Comparison of ENCODE assay signal across 30 cellular contexts in genomic region chr6:170542031-170542719, GRCh38. TPM values are rescaled to one million over a fixed set of nuclear protein-coding genes. Genes with fewer than 3 reads are reported as not detected.
DNase-seq lines count a peak whose midpoint lies in the region; ATAC-seq and TF ChIP-seq lines count a peak whose summit lies in the region.
"Had no signal": no experiment of that assay in that cellular context is flagged by ENCODE, and none has a peak within 500 bp of the region (broad histone marks: within the 10 kb centered on the region; RNA-seq: fewer than 3 reads in every experiment).

No MANE protein-coding gene starts in this region.

- no peak for TF ChIP-seq CTCF in fibroblast of mammary gland (conservative IDR thresholded peaks at IDR 0.05; ENCODE audit: control insufficient read depth, insufficient read depth, low read depth, low read length)

- no peak overlapping the region for H3K4me3 Mint-ChIP-seq in activated naive CD8-positive, alpha-beta T cell
- no peak overlapping the region for H3K4me3 Mint-ChIP-seq in activated naive CD8-positive, alpha-beta T cell treated with anti-CD3 and anti-CD28 coated beads, Interleukin-2, amount 50 U/mL, for 24 hours
- no peak overlapping the region for H3K4me3 Mint-ChIP-seq in stimulated activated naive B cell treated with anti-CD40 and anti-IgM and Interleukin-4, amounts not matched to agents 10 μg/mL and 1 μg/mL and 100 μg/mL, for 72 hours
- H3K4me3 Mint-ChIP-seq in activated T-helper 1 cell treated with anti-CD3 and anti-CD28 coated beads, Interleukin-12 subunit alpha, Interleukin-12 subunit beta, Interleukin-2, Interleukin-4 antibody, amounts not matched to agents 30 ng/mL and 10 ng/mL and 1 ng/mL, durations not matched to agents 14 hours and 24 hours and 36 hours, result no peak overlapping the region
- no peak overlapping the region for H3K4me3 Mint-ChIP-seq in CD4-positive, alpha-beta memory T cell
- H3K4me3 Mint-ChIP-seq: natural killer cell treated with Interleukin-12 subunit alpha and Interleukin-12 subunit beta and Interleukin-15 and Interleukin-18, amount 100 ng/mL, for 72 hours; T-helper 1 cell treated with Interleukin-12 subunit alpha and Interleukin-12 subunit beta and Interleukin-4 antibody, amounts not matched to agents 30 μg/mL and 1 μg/mL, for 36 hours had no signal

- H3K4me1 Mint-ChIP-seq in activated naive CD8-positive, alpha-beta T cell (ENCODE audit: low read depth), result peaks cover 29% of the 10 kb centered on the region
- peaks cover 15% of the 10 kb centered on the region for H3K4me1 Mint-ChIP-seq in activated naive CD8-positive, alpha-beta T cell treated with anti-CD3 and anti-CD28 coated beads, Interleukin-2, amount 50 U/mL, for 24 hours
- peaks cover 10 to 28% of the 10 kb centered on the region in 2 donors for H3K4me1 Mint-ChIP-seq in stimulated activated naive B cell treated with anti-CD40 and anti-IgM and Interleukin-4, amounts not matched to agents 10 μg/mL and 1 μg/mL and 100 μg/mL, for 72 hours
- peaks cover 30% of the 10 kb centered on the region for H3K4me1 Mint-ChIP-seq in activated T-helper 1 cell treated with anti-CD3 and anti-CD28 coated beads, Interleukin-12 subunit alpha, Interleukin-12 subunit beta, Interleukin-2, Interleukin-4 antibody, amounts not matched to agents 30 ng/mL and 10 ng/mL and 1 ng/mL, durations not matched to agents 14 hours and 24 hours and 36 hours (ENCODE audit: low read depth)
- peaks cover 10 to 27% (median 20%) of the 10 kb centered on the region in 4 donors for H3K4me1 Mint-ChIP-seq in CD4-positive, alpha-beta memory T cell

- H3K27ac ChIP-seq in CD4-positive, alpha-beta memory T cell (ENCODE audit: low read depth, low read length), result no peak overlapping the region
- H3K27ac ChIP-seq: cardiac muscle cell, foreskin keratinocyte, hepatocyte, left lung, pancreas, right atrium auricular region, RWPE1, SK-N-MC, spleen, thoracic aorta had no signal

- POLR2A ChIA-PET in CD4-positive, alpha-beta memory T cell (lab: Charles Lee; ENCODE audit: partially characterized antibody), result interaction anchor here (2.6 kb wide), 1 partner anchor 12 kb away, joined by 7 read pairs; the partner anchor contains the start of gene TBP

- intact Hi-C loops in activated T-helper 1 cell treated with anti-CD3 and anti-CD28 coated beads, Interleukin-12 subunit alpha, Interleukin-12 subunit beta, Interleukin-2, Interleukin-4 antibody, amounts not matched to agents 30 ng/mL and 10 ng/mL and 1 ng/mL, durations not matched to agents 14 hours and 24 hours and 36 hours (cut with micrococcal nuclease), result no loop called here
- intact Hi-C loops in CD4-positive, alpha-beta memory T cell (cut with micrococcal nuclease), result no loop called here

- no peaks in the 10 kb centered on the region for H3K9me3 Mint-ChIP-seq in activated naive CD8-positive, alpha-beta T cell (ENCODE audit: low read depth)
- H3K9me3 Mint-ChIP-seq in activated naive CD8-positive, alpha-beta T cell treated with anti-CD3 and anti-CD28 coated beads, Interleukin-2, amount 50 U/mL, for 24 hours, result no peaks in the 10 kb centered on the region
- no peaks in the 10 kb centered on the region for H3K9me3 Mint-ChIP-seq in activated naive CD4-positive, alpha-beta T cell treated with anti-CD3 and anti-CD28 coated beads, Interleukin-2, amount 50 U/mL, for 72 hours
- no peaks in the 10 kb centered on the region for H3K9me3 Mint-ChIP-seq in stimulated activated naive B cell treated with anti-CD40 and anti-IgM and Interleukin-4, amounts not matched to agents 10 μg/mL and 1 μg/mL and 100 μg/mL, for 72 hours
- H3K9me3 Mint-ChIP-seq in activated T-helper 1 cell treated with anti-CD3 and anti-CD28 coated beads, Interleukin-12 subunit alpha, Interleukin-12 subunit beta, Interleukin-2, Interleukin-4 antibody, amounts not matched to agents 30 ng/mL and 10 ng/mL and 1 ng/mL, durations not matched to agents 14 hours and 24 hours and 36 hours, result no peaks in the 10 kb centered on the region
- no peaks in the 10 kb centered on the region for H3K9me3 Mint-ChIP-seq in CD4-positive, alpha-beta memory T cell
- H3K9me3 Mint-ChIP-seq: activated T-helper 2 cell treated with anti-CD3 and anti-CD28 coated beads, Interferon-gamma antibody, Interleukin-2, Interleukin-4, amounts not matched to agents 10 μg/mL and 5 μg/mL and 100 μg/mL, durations not matched to agents 14 hours and 24 hours and 36 hours; natural killer cell treated with Interleukin-12 subunit alpha and Interleukin-12 subunit beta and Interleukin-15 and Interleukin-18, amount 100 ng/mL, for 72 hours; T-helper 1 cell treated with Interleukin-12 subunit alpha and Interleukin-12 subunit beta and Interleukin-4 antibody, amounts not matched to agents 30 μg/mL and 1 μg/mL, for 36 hours had no signal

- peaks cover 91% of the 10 kb centered on the region for H3K36me3 ChIP-seq in CD4-positive, alpha-beta memory T cell (ENCODE audit: insufficient read depth, low read length)

- H3K27ac Mint-ChIP-seq in activated naive CD8-positive, alpha-beta T cell, result peak overlapping the region; percentile 70
- no peak overlapping the region for H3K27ac Mint-ChIP-seq in activated naive CD8-positive, alpha-beta T cell treated with anti-CD3 and anti-CD28 coated beads, Interleukin-2, amount 50 U/mL, for 24 hours
- H3K27ac Mint-ChIP-seq in activated naive CD4-positive, alpha-beta T cell treated with anti-CD3 and anti-CD28 coated beads, Interleukin-2, amount 50 U/mL, for 72 hours, result peak overlapping the region; percentile 12 to 32
- peak overlapping the region; percentile 42 for H3K27ac Mint-ChIP-seq in stimulated activated naive B cell treated with anti-CD40 and anti-IgM and Interleukin-4, amounts not matched to agents 10 μg/mL and 1 μg/mL and 100 μg/mL, for 72 hours
- H3K27ac Mint-ChIP-seq in activated T-helper 1 cell treated with anti-CD3 and anti-CD28 coated beads, Interleukin-12 subunit alpha, Interleukin-12 subunit beta, Interleukin-2, Interleukin-4 antibody, amounts not matched to agents 30 ng/mL and 10 ng/mL and 1 ng/mL, durations not matched to agents 14 hours and 24 hours and 36 hours, result no peak overlapping the region
- H3K27ac Mint-ChIP-seq in CD4-positive, alpha-beta memory T cell, result peak overlapping the region in 2 of 7 donors; percentile 41 to 55
- H3K27ac Mint-ChIP-seq: activated T-helper 2 cell treated with anti-CD3 and anti-CD28 coated beads, Interferon-gamma antibody, Interleukin-2, Interleukin-4, amounts not matched to agents 10 μg/mL and 5 μg/mL and 100 μg/mL, durations not matched to agents 14 hours and 24 hours and 36 hours; T-helper 1 cell treated with Interleukin-12 subunit alpha and Interleukin-12 subunit beta and Interleukin-4 antibody, amounts not matched to agents 30 μg/mL and 1 μg/mL, for 36 hours had no signal

- H3K27me3 Mint-ChIP-seq in activated naive CD8-positive, alpha-beta T cell, result no peaks in the 10 kb centered on the region
- H3K27me3 Mint-ChIP-seq in activated naive CD8-positive, alpha-beta T cell treated with anti-CD3 and anti-CD28 coated beads, Interleukin-2, amount 50 U/mL, for 24 hours, result no peaks in the 10 kb centered on the region
- no peaks in the 10 kb centered on the region for H3K27me3 Mint-ChIP-seq in stimulated activated naive B cell treated with anti-CD40 and anti-IgM and Interleukin-4, amounts not matched to agents 10 μg/mL and 1 μg/mL and 100 μg/mL, for 72 hours
- no peaks in the 10 kb centered on the region for H3K27me3 Mint-ChIP-seq in activated T-helper 1 cell treated with anti-CD3 and anti-CD28 coated beads, Interleukin-12 subunit alpha, Interleukin-12 subunit beta, Interleukin-2, Interleukin-4 antibody, amounts not matched to agents 30 ng/mL and 10 ng/mL and 1 ng/mL, durations not matched to agents 14 hours and 24 hours and 36 hours (ENCODE audit: insufficient read depth)
- no peaks in the 10 kb centered on the region for H3K27me3 Mint-ChIP-seq in CD4-positive, alpha-beta memory T cell
- H3K27me3 Mint-ChIP-seq: natural killer cell treated with Interleukin-12 subunit alpha and Interleukin-12 subunit beta and Interleukin-15 and Interleukin-18, amount 100 ng/mL, for 72 hours had no signal

- no peak for DNase-seq in activated naive CD8-positive, alpha-beta T cell treated with anti-CD3 and anti-CD28 coated beads, Interleukin-2, amount 50 U/mL, for 24 hours
- DNase-seq in activated naive CD4-positive, alpha-beta T cell treated with anti-CD3 and anti-CD28 coated beads, Interleukin-2, amount 50 U/mL, for 72 hours (ENCODE audit: low spot score in 2 of 2), result no peak
- peak; percentile 33 for DNase-seq in fibroblast of mammary gland (ENCODE audit: low read depth)
- DNase-seq in stimulated activated naive B cell treated with anti-CD40 and anti-IgM and Interleukin-4, amounts not matched to agents 10 μg/mL and 1 μg/mL and 100 μg/mL, for 72 hours, result no peak
- DNase-seq in activated T-helper 1 cell treated with anti-CD3 and anti-CD28 coated beads, Interleukin-12 subunit alpha, Interleukin-12 subunit beta, Interleukin-2, Interleukin-4 antibody, amounts not matched to agents 30 ng/mL and 10 ng/mL and 1 ng/mL, durations not matched to agents 14 hours and 24 hours and 36 hours (ENCODE audit: low spot score), result no peak
- DNase-seq in CD4-positive, alpha-beta memory T cell, result no peak
- DNase-seq: activated CD4-positive, alpha-beta T cell treated with anti-CD3 and anti-CD28 coated beads for 1 hour; amygdala; foreskin keratinocyte; left lung; MG63; midbrain; NCI-H1417; NCI-H2081 treated with DMSO at 0.1 percent for 48 hours; pancreas; spleen; stimulated activated CD4-positive, alpha-beta T cell treated with anti-CD3 and anti-CD28 coated beads, Interleukin-4, amount 100 ng/mL, for 1 hour; stimulated activated naive CD4-positive, alpha-beta T cell had no signal

- no peaks in the 10 kb centered on the region for H3K4me1 ChIP-seq in CD4-positive, alpha-beta memory T cell (ENCODE audit: insufficient read depth, low read length)
- H3K4me1 ChIP-seq: foreskin keratinocyte, pancreas had no signal

- no peak for ATAC-seq in activated naive CD8-positive, alpha-beta T cell treated with anti-CD3 and anti-CD28 coated beads, Interleukin-2, amount 50 U/mL, for 24 hours
- ATAC-seq in activated naive CD4-positive, alpha-beta T cell treated with anti-CD3 and anti-CD28 coated beads, Interleukin-2, amount 50 U/mL, for 72 hours, result no peak
- no peak for ATAC-seq in stimulated activated naive B cell treated with anti-CD40 and anti-IgM and Interleukin-4, amounts not matched to agents 10 μg/mL and 1 μg/mL and 100 μg/mL, for 72 hours (replicated peaks)
- ATAC-seq in HG03520 (IDR thresholded peaks at IDR 0.05; ENCODE audit: unreplicated experiment), result no peak
- ATAC-seq: foreskin keratinocyte; HCT116; left lung; natural killer cell treated with Interleukin-12 subunit alpha and Interleukin-12 subunit beta and Interleukin-15 and Interleukin-18, amount 100 ng/mL, for 72 hours; pancreas had no signal

- no peak overlapping the region for H3K4me3 ChIP-seq in fibroblast of mammary gland (ENCODE audit: control insufficient read depth, low read depth, low read length)
- H3K4me3 ChIP-seq in CD4-positive, alpha-beta memory T cell (ENCODE audit: low read length in 2 of 2), result no peak overlapping the region
- H3K4me3 ChIP-seq: cardiac muscle cell, hepatocyte, left lung, MG63, pancreas, right atrium auricular region, SK-N-MC, spleen, thoracic aorta had no signal

- H3K9me3 ChIP-seq in CD4-positive, alpha-beta memory T cell (ENCODE audit: control insufficient read depth in 1 of 2, low read length in 2 of 2), result no peaks in the 10 kb centered on the region
- H3K9me3 ChIP-seq: left lung, MG63, pancreas, right atrium auricular region, spleen, thoracic aorta had no signal

- no peaks in the 10 kb centered on the region for H3K27me3 ChIP-seq in CD4-positive, alpha-beta memory T cell (ENCODE audit: insufficient read depth, low read length)
- H3K27me3 ChIP-seq: cardiac muscle cell, foreskin keratinocyte, hepatocyte, left lung, MG63, pancreas, right atrium auricular region, spleen had no signal

- H3K36me3 Mint-ChIP-seq in activated naive CD8-positive, alpha-beta T cell, result peaks cover 6% of the 10 kb centered on the region
- H3K36me3 Mint-ChIP-seq in activated naive CD8-positive, alpha-beta T cell treated with anti-CD3 and anti-CD28 coated beads, Interleukin-2, amount 50 U/mL, for 24 hours (ENCODE audit: low read depth), result peaks cover 66% of the 10 kb centered on the region
- H3K36me3 Mint-ChIP-seq in activated naive CD4-positive, alpha-beta T cell treated with anti-CD3 and anti-CD28 coated beads, Interleukin-2, amount 50 U/mL, for 72 hours, result peaks cover 0 to 30% of the 10 kb centered on the region in 2 donors
- peaks cover 26 to 54% of the 10 kb centered on the region in 2 donors for H3K36me3 Mint-ChIP-seq in stimulated activated naive B cell treated with anti-CD40 and anti-IgM and Interleukin-4, amounts not matched to agents 10 μg/mL and 1 μg/mL and 100 μg/mL, for 72 hours
- peaks cover 53% of the 10 kb centered on the region for H3K36me3 Mint-ChIP-seq in activated T-helper 1 cell treated with anti-CD3 and anti-CD28 coated beads, Interleukin-12 subunit alpha, Interleukin-12 subunit beta, Interleukin-2, Interleukin-4 antibody, amounts not matched to agents 30 ng/mL and 10 ng/mL and 1 ng/mL, durations not matched to agents 14 hours and 24 hours and 36 hours (ENCODE audit: low read depth)
- peaks cover 48 to 88% of the 10 kb centered on the region in 2 donors for H3K36me3 Mint-ChIP-seq in CD4-positive, alpha-beta memory T cell

- CTCF ChIA-PET in CD4-positive, alpha-beta memory T cell (lab: Charles Lee; ENCODE audit: partially characterized antibody), result interaction anchor here (1.2 to 3.1 kb wide), 2 partner anchors 12 to 752 kb away, joined by 4 to 25 read pairs; no protein-coding TSS in a partner anchor

RNA-seq across cellular contexts. Expression of gene PSMB1, which starts 10.9 kb away (rescaled TPM):
- 100 to 1,000 TPM; 206 to 223 TPM for total RNA-seq in activated naive CD4-positive, alpha-beta T cell treated with anti-CD3 and anti-CD28 coated beads, Interleukin-2, amount 50 U/mL, for 72 hours
- 264 and 265 TPM in 2 replicates for total RNA-seq in activated T-helper 1 cell treated with anti-CD3 and anti-CD28 coated beads, Interleukin-12 subunit alpha, Interleukin-12 subunit beta, Interleukin-2, Interleukin-4 antibody, amounts not matched to agents 30 ng/mL and 10 ng/mL and 1 ng/mL, durations not matched to agents 14 hours and 24 hours and 36 hours
- 10 to 100 TPM; 94.2 to 98.6 TPM for total RNA-seq in CD4-positive, alpha-beta memory T cell
- 100 to 1,000 TPM; 445 to 705 TPM for polyA plus RNA-seq in CD4-positive, alpha-beta memory T cell

RNA-seq across cellular contexts. Expression of gene TBP, which starts 12.0 kb away (rescaled TPM):
- total RNA-seq in activated naive CD4-positive, alpha-beta T cell treated with anti-CD3 and anti-CD28 coated beads, Interleukin-2, amount 50 U/mL, for 72 hours, result 10 to 100 TPM; 24.2 to 26.2 TPM
- 27.8 and 29.6 TPM in 2 replicates for total RNA-seq in activated T-helper 1 cell treated with anti-CD3 and anti-CD28 coated beads, Interleukin-12 subunit alpha, Interleukin-12 subunit beta, Interleukin-2, Interleukin-4 antibody, amounts not matched to agents 30 ng/mL and 10 ng/mL and 1 ng/mL, durations not matched to agents 14 hours and 24 hours and 36 hours
- 10 to 100 TPM; 27.2 to 27.5 TPM for total RNA-seq in CD4-positive, alpha-beta memory T cell
- polyA plus RNA-seq in CD4-positive, alpha-beta memory T cell, result 10 to 100 TPM; 13.5 to 22.4 TPM

RNA-seq across cellular contexts. Expression of gene PDCD2, which starts 42.3 kb away (rescaled TPM):
- total RNA-seq in activated naive CD4-positive, alpha-beta T cell treated with anti-CD3 and anti-CD28 coated beads, Interleukin-2, amount 50 U/mL, for 72 hours, result 100 to 1,000 TPM in 1 of 2 donors, 10 to 100 TPM in 1; 65.1 to 117 TPM
- total RNA-seq in activated T-helper 1 cell treated with anti-CD3 and anti-CD28 coated beads, Interleukin-12 subunit alpha, Interleukin-12 subunit beta, Interleukin-2, Interleukin-4 antibody, amounts not matched to agents 30 ng/mL and 10 ng/mL and 1 ng/mL, durations not matched to agents 14 hours and 24 hours and 36 hours, result 142 and 144 TPM in 2 replicates
- total RNA-seq in CD4-positive, alpha-beta memory T cell, result 10 to 100 TPM; 75.2 to 78.2 TPM
- polyA plus RNA-seq in CD4-positive, alpha-beta memory T cell, result 100 to 1,000 TPM; 127 to 132 TPM

Comparison
In these comparisons a context has a peak if more than half of its experiments do, and no peak if none do; other contexts are left out.
1. H3K27ac Mint-ChIP-seq: peak in activated naive CD8-positive, alpha-beta T cell (single experiment), activated naive CD4-positive, alpha-beta T cell treated with anti-CD3 and anti-CD28 coated beads, Interleukin-2, amount 50 U/mL, for 72 hours (2 of 2) and stimulated activated naive B cell treated with anti-CD40 and anti-IgM and Interleukin-4, amounts not matched to agents 10 μg/mL and 1 μg/mL and 100 μg/mL, for 72 hours (single experiment); none in activated naive CD8-positive, alpha-beta T cell treated with anti-CD3 and anti-CD28 coated beads, Interleukin-2, amount 50 U/mL, for 24 hours (single experiment) and activated T-helper 1 cell treated with anti-CD3 and anti-CD28 coated beads, Interleukin-12 subunit alpha, Interleukin-12 subunit beta, Interleukin-2, Interleukin-4 antibody, amounts not matched to agents 30 ng/mL and 10 ng/mL and 1 ng/mL, durations not matched to agents 14 hours and 24 hours and 36 hours (single experiment).